Comparison of ENCODE assay signal across 18 cellular contexts in genomic region chr14:99789581-99789980, GRCh38. TPM values are rescaled to one million over a fixed set of nuclear protein-coding genes. Genes with fewer than 3 reads are reported as not detected.
DNase-seq lines count a peak whose midpoint lies in the region; ATAC-seq lines count a peak whose summit lies in the region.
"Had no signal": no experiment of that assay in that cellular context is flagged by ENCODE, and none has a peak within 500 bp of the region (broad histone marks: within the 10 kb centered on the region; RNA-seq: fewer than 3 reads in every experiment).

No MANE protein-coding gene starts in this region.

- POLR2A ChIA-PET in activated CD4-positive, alpha-beta T cell treated with anti-CD3 and anti-CD28 coated beads for 36 hours (lab: Charles Lee), result interaction anchor here (0.6 kb wide), 1 partner anchor 251 kb away, joined by 3 read pairs; no protein-coding TSS in a partner anchor
- POLR2A ChIA-PET in activated CD4-positive, alpha-beta T cell treated with anti-CD3 and anti-CD28 coated beads, Interleukin-2, amount 10 ng/mL, durations not matched to agents 7 days and 5 days (lab: Charles Lee), result no interaction called here

- peaks cover 34% of the 10 kb centered on the region for H3K4me1 Mint-ChIP-seq in activated CD4-positive, alpha-beta T cell treated with anti-CD3 and anti-CD28 coated beads for 36 hours
- peaks cover 31% of the 10 kb centered on the region for H3K4me1 Mint-ChIP-seq in activated CD4-positive, alpha-beta T cell treated with anti-CD3 and anti-CD28 coated beads, Interleukin-2, amount 10 ng/mL, durations not matched to agents 7 days and 5 days

- intact Hi-C loops in activated CD4-positive, alpha-beta T cell treated with anti-CD3 and anti-CD28 coated beads for 36 hours (cut with DNase I, micrococcal nuclease), result no loop called here

- peak; percentile 36 for ATAC-seq in activated CD4-positive, alpha-beta T cell treated with anti-CD3 and anti-CD28 coated beads for 36 hours
- ATAC-seq in HG03442 (IDR thresholded peaks at IDR 0.05; ENCODE audit: unreplicated experiment), result no peak
- ATAC-seq: Panc1 had no signal

- no peaks in the 10 kb centered on the region for H3K9me3 Mint-ChIP-seq in activated CD4-positive, alpha-beta T cell treated with anti-CD3 and anti-CD28 coated beads for 36 hours (ENCODE audit: low read depth)
- no peaks in the 10 kb centered on the region for H3K9me3 Mint-ChIP-seq in activated CD4-positive, alpha-beta T cell treated with anti-CD3 and anti-CD28 coated beads, Interleukin-2, amount 10 ng/mL, durations not matched to agents 7 days and 5 days

- H3K4me3 Mint-ChIP-seq in activated CD4-positive, alpha-beta T cell treated with anti-CD3 and anti-CD28 coated beads for 36 hours, result no peak overlapping the region
- H3K4me3 Mint-ChIP-seq in activated CD4-positive, alpha-beta T cell treated with anti-CD3 and anti-CD28 coated beads, Interleukin-2, amount 10 ng/mL, durations not matched to agents 7 days and 5 days, result no peak overlapping the region

- H3K27ac Mint-ChIP-seq in activated CD4-positive, alpha-beta T cell treated with anti-CD3 and anti-CD28 coated beads for 36 hours, result no peak overlapping the region
- H3K27ac Mint-ChIP-seq in activated CD4-positive, alpha-beta T cell treated with anti-CD3 and anti-CD28 coated beads, Interleukin-2, amount 10 ng/mL, durations not matched to agents 7 days and 5 days, result no peak overlapping the region

- no peak for DNase-seq in activated CD4-positive, alpha-beta T cell treated with anti-CD3 and anti-CD28 coated beads for 36 hours
- no peak for DNase-seq in activated CD4-positive, alpha-beta T cell treated with anti-CD3 and anti-CD28 coated beads, Interleukin-2, amount 10 ng/mL, durations not matched to agents 7 days and 5 days
- DNase-seq in SK-N-MC (ENCODE audit: low read depth, low spot score) (no peak), substantia nigra (lab: John Stamatoyannopoulos, UW) (no peak), SKM-1 treated with dmso at 0.1 percent for 144 hours (lab: John Stamatoyannopoulos, UW; ENCODE audit: unreplicated experiment) (no peak), DMS114 treated with DMSO at 0.1 percent for 48 hours (lab: John Stamatoyannopoulos, UW; ENCODE audit: unreplicated experiment) (no peak)
- DNase-seq: 8988T, DMS153, KBM-7, NCI-H1048, NCI-H146, NCI-H2107, NCI-H748 treated with DMSO at 0.1 percent for 48 hours, Right ventricle myocardium superior had no signal

- no peak overlapping the region for H3K4me3 ChIP-seq in SK-N-MC
- H3K4me3 ChIP-seq: BLaER1 treated with 17β-estradiol and CSF1 and Interleukin-3, amounts not matched to agents 10 nM and 100 nM had no signal

- H3K27ac ChIP-seq in SK-N-MC, result peak overlapping the region; percentile 10
- H3K27ac ChIP-seq in layer of hippocampus (ENCODE audit: low read depth, low read length), result peak overlapping the region; percentile 35
- peak overlapping the region; percentile 6 for H3K27ac ChIP-seq in substantia nigra (ENCODE audit: low read depth, low read length, poor library complexity, severe bottlenecking)
- H3K27ac ChIP-seq: BLaER1 treated with 17β-estradiol and CSF1 and Interleukin-3, amounts not matched to agents 10 nM and 100 nM had no signal

- H3K36me3 ChIP-seq in SK-N-MC (ENCODE audit: insufficient read depth, low read length), result no peaks in the 10 kb centered on the region
- H3K36me3 ChIP-seq: BLaER1 treated with 17β-estradiol and CSF1 and Interleukin-3, amounts not matched to agents 10 nM and 100 nM had no signal

- CTCF ChIA-PET in activated CD4-positive, alpha-beta T cell treated with anti-CD3 and anti-CD28 coated beads for 36 hours (lab: Charles Lee), result interaction anchor here (0.6 to 1.5 kb wide), 4 partner anchors 9 to 500 kb away, joined by 3 to 5 read pairs (median 4); no protein-coding TSS in a partner anchor
- CTCF ChIA-PET in activated CD4-positive, alpha-beta T cell treated with anti-CD3 and anti-CD28 coated beads, Interleukin-2, amount 10 ng/mL, durations not matched to agents 7 days and 5 days (lab: Charles Lee), result no interaction called here

- H3K27me3 ChIP-seq in layer of hippocampus (ENCODE audit: control insufficient read depth, insufficient read depth, low read length), result no peaks in the 10 kb centered on the region

- H3K27me3 Mint-ChIP-seq in activated CD4-positive, alpha-beta T cell treated with anti-CD3 and anti-CD28 coated beads for 36 hours, result peaks cover 5% of the 10 kb centered on the region
- H3K27me3 Mint-ChIP-seq in activated CD4-positive, alpha-beta T cell treated with anti-CD3 and anti-CD28 coated beads, Interleukin-2, amount 10 ng/mL, durations not matched to agents 7 days and 5 days, result peaks cover 25% of the 10 kb centered on the region

- no peaks in the 10 kb centered on the region for H3K36me3 Mint-ChIP-seq in activated CD4-positive, alpha-beta T cell treated with anti-CD3 and anti-CD28 coated beads for 36 hours (ENCODE audit: low read depth)
- no peaks in the 10 kb centered on the region for H3K36me3 Mint-ChIP-seq in activated CD4-positive, alpha-beta T cell treated with anti-CD3 and anti-CD28 coated beads, Interleukin-2, amount 10 ng/mL, durations not matched to agents 7 days and 5 days (ENCODE audit: low read depth)

- H3K9me3 ChIP-seq in SK-N-MC (ENCODE audit: low read depth, low read length), result no peaks in the 10 kb centered on the region
- H3K9me3 ChIP-seq: BLaER1 treated with 17β-estradiol and CSF1 and Interleukin-3, amounts not matched to agents 10 nM and 100 nM had no signal

- H3K9ac ChIP-seq in SK-N-MC (ENCODE audit: insufficient read length), result no peak overlapping the region
- H3K9ac ChIP-seq: BLaER1 treated with 17β-estradiol and CSF1 and Interleukin-3, amounts not matched to agents 10 nM and 100 nM had no signal

RNA-seq across cellular contexts. Expression of gene EML1, which starts 3.6 kb away (rescaled TPM):
- 1 to 10 TPM; 1.7 TPM for total RNA-seq in activated CD4-positive, alpha-beta T cell treated with anti-CD3 and anti-CD28 coated beads for 36 hours
- under 1 TPM in 1 of 2 experiments, not detected in 1; 0.12 TPM for total RNA-seq in activated CD4-positive, alpha-beta T cell treated with anti-CD3 and anti-CD28 coated beads, Interleukin-2, amount 10 ng/mL, durations not matched to agents 7 days and 5 days
